ENCODE assay signal across 27 cellular contexts in genomic region chr6:139468178-139468577, GRCh38.
DNase-seq lines count a peak whose midpoint lies in the region; ATAC-seq, FAIRE-seq and TF ChIP-seq lines count a peak whose summit lies in the region.
"Had no signal": no experiment of that assay in that cellular context is flagged by ENCODE, and none has a peak within 500 bp of the region (broad histone marks: within the 10 kb centered on the region; RNA-seq: fewer than 3 reads in every experiment).

No MANE protein-coding gene starts in this region.

- H3K79me2 ChIP-seq in K562 (ENCODE audit: control insufficient read depth, insufficient read depth, low read length), result no peaks in the 10 kb centered on the region

- CTCF ChIA-PET in K562 (lab: Yijun Ruan, JAX; ENCODE audit: low intra/inter-chr PET ratio), result no interaction called here

- peak overlapping the region; percentile 61 for H2AFZ ChIP-seq in K562 (ENCODE audit: low read depth, low read length)
- H2AFZ ChIP-seq: parathyroid adenoma had no signal

- WGBS in K562 (ENCODE audit: insufficient coverage, low coverage, missing lambda C conversion rate), result 29% methylated on average over 1 of the region's 1 CpG

- in situ Hi-C loops in K562 (cut with MboI), result no loop called here

- TF ChIP-seq CTCF in K562 (IDR thresholded peaks at IDR 0.05 in 2 of 3, conservative IDR thresholded peaks at IDR 0.05 in 1 of 3; ENCODE audit: insufficient read depth in 2 of 3, low read depth in 1 of 3, low read length in 3 of 3) (no peak), foreskin keratinocyte (conservative IDR thresholded peaks at IDR 0.05) (no peak)

- no peak for TF ChIP-seq POLR2A in K562 (conservative IDR thresholded peaks at IDR 0.05)

- DNase-seq in HT-29 (ENCODE audit: low spot score), result peak; percentile 3
- DNase-seq in K562 (ENCODE audit: extremely low read depth in 1 of 4, low spot score in 3 of 4), result no peak
- peak; percentile 67 to 81 for DNase-seq in foreskin keratinocyte
- peak; percentile 57 for DNase-seq in renal cortical epithelial cell (ENCODE audit: low read depth)
- no peak for DNase-seq in islet precursor cell
- DNase-seq in foreskin melanocyte, result no peak
- DNase-seq: ACHN; activated CD4-positive, alpha-beta T cell treated with anti-CD3 and anti-CD28 coated beads for 4 hours; activated CD8-positive, alpha-beta T cell treated with anti-CD3 and anti-CD28 coated beads, Interleukin-2, amount 10 ng/mL, durations not matched to agents 7 days and 5 days; amniotic stem cell; BE2C; brain microvascular endothelial cell; CD8-positive, alpha-beta T cell; effector CD8-positive, alpha-beta T cell; NCI-H146; NCI-H82; right cardiac atrium; SJCRH30; stimulated activated CD4-positive, alpha-beta T cell treated with anti-CD3 and anti-CD28 coated beads, Interleukin-2, amount 100 ng/mL, for 48 hours; stomach; SW 1271 had no signal

- FAIRE-seq in K562 (lab: Jason Lieb, UNC), result no peak
- FAIRE-seq: colon, H54, RCC 7860 had no signal

- ATAC-seq in K562, result peak; percentile 66
- peak; percentile 68 for ATAC-seq in foreskin keratinocyte
- ATAC-seq in GM21717 (IDR thresholded peaks at IDR 0.05; ENCODE audit: unreplicated experiment), result no peak
- ATAC-seq: activated CD8-positive, alpha-beta T cell treated with anti-CD3 and anti-CD28 coated beads, Interleukin-2, amount 10 ng/mL, durations not matched to agents 7 days and 5 days; CD8-positive, alpha-beta T cell; gastroesophageal sphincter; right cardiac atrium had no signal

- H3K4me3 ChIP-seq in K562, result no peak overlapping the region
- H3K4me3 ChIP-seq: gastroesophageal sphincter, SJCRH30, stomach had no signal

- peak overlapping the region in 1 of 2 experiments; percentile 23; a peak in 1 of 4 replicates for H3K9ac ChIP-seq in K562 (ENCODE audit: insufficient read depth in 1 of 2, low read depth in 2 of 2, low read length in 2 of 2)
- H3K9ac ChIP-seq: parathyroid adenoma had no signal

- H3K27ac ChIP-seq in K562 (ENCODE audit: extremely low read depth, low read depth, low read length) (no peak overlapping the region), foreskin keratinocyte (no peak overlapping the region)
- H3K27ac ChIP-seq: brain microvascular endothelial cell, gastroesophageal sphincter, parathyroid adenoma, SJCRH30, stomach had no signal

- peak overlapping the region; percentile 17; the same call in 1 of the 2 replicates for H3K4me2 ChIP-seq in K562 (ENCODE audit: insufficient read depth, low read length)

- no peak for TF ChIP-seq EP300 in K562 (IDR thresholded peaks at IDR 0.05; ENCODE audit: low read length)

- H3K36me3 ChIP-seq in K562 (ENCODE audit: control insufficient read depth, insufficient read depth, low read length), result no peaks in the 10 kb centered on the region
- H3K36me3 ChIP-seq: BE2C, brain microvascular endothelial cell, gastroesophageal sphincter, SJCRH30, stomach had no signal

- POLR2A ChIA-PET in K562 (lab: Yijun Ruan, JAX), result interaction anchor here (0.7 to 1.0 kb wide), 3 partner anchors 13 to 161 kb away, joined by 4 to 6 read pairs (median 5); no protein-coding TSS in a partner anchor

- H3K9me3 ChIP-seq in K562 (replicated peaks; ENCODE audit: control insufficient read depth, insufficient read depth, low read depth, low read length), result no peaks in the 10 kb centered on the region
- H3K9me3 ChIP-seq: BE2C, gastroesophageal sphincter, SJCRH30, stomach had no signal

- no peaks in the 10 kb centered on the region for H3K9me1 ChIP-seq in K562 (ENCODE audit: control insufficient read depth, insufficient read depth, low read length)

- TF ChIP-seq RAD21 in K562 (CRISPR knock-in tag; conservative IDR thresholded peaks at IDR 0.05 in 1 of 2, IDR thresholded peaks at IDR 0.05 in 1 of 2), result no peak

- intact Hi-C loops in K562 (cut with micrococcal nuclease), result no loop called here

- H3K27me3 ChIP-seq in K562 (ENCODE audit: control insufficient read depth in 2 of 2, insufficient read depth in 2 of 2, low read length in 2 of 2), result no peaks in the 10 kb centered on the region
- H3K27me3 ChIP-seq in foreskin keratinocyte, result no peaks in the 10 kb centered on the region
- H3K27me3 ChIP-seq: BE2C, brain microvascular endothelial cell, gastroesophageal sphincter, SJCRH30, stomach had no signal

- no peaks in the 10 kb centered on the region for H4K20me1 ChIP-seq in K562 (replicated peaks; ENCODE audit: control insufficient read depth, insufficient read depth, low read length)

- H3K4me1 ChIP-seq in K562 (replicated peaks in 1 of 2; ENCODE audit: control insufficient read depth in 2 of 2, insufficient read depth in 2 of 2, low read length in 2 of 2), result peaks cover 2 to 13% of the 10 kb centered on the region in 2 experiments; a peak in 3 of 5 replicates
- H3K4me1 ChIP-seq in foreskin keratinocyte, result peaks cover 7% of the 10 kb centered on the region
- H3K4me1 ChIP-seq: BE2C, SJCRH30 had no signal

- no TSS peak for BruUV-seq in K562 (replicated peaks; lab: Mats Ljungman, UMichigan)

TF ChIP-seq in K562, 482 proteins besides CTCF, POLR2A, EP300 and RAD21 (continues in another document):
- TF ChIP-seq ZNF232 (CRISPR knock-in tag; IDR thresholded peaks at IDR 0.05) (no peak), CREB3 (tag; conservative IDR thresholded peaks at IDR 0.05; ENCODE audit: low read depth) (no peak), KDM1A (IDR thresholded peaks at IDR 0.05) (peak in 1 of 2 experiments; percentile 55; a peak in 1 of 4 replicates), NUFIP1 (IDR thresholded peaks at IDR 0.05; ENCODE audit: partially characterized antibody) (no peak), MYC (IDR thresholded peaks at IDR 0.05; ENCODE audit: low read depth, low read length) (no peak), MYC (CRISPR knock-in tag; IDR thresholded peaks at IDR 0.05; ENCODE audit: borderline replicate concordance, low read depth) (no peak), DPF2 (IDR thresholded peaks at IDR 0.05) (0 out of 2 replicates have a peak, but pooled peaks have one; percentile 39), RBM25 (IDR thresholded peaks at IDR 0.05; ENCODE audit: low read depth, low read length, severe bottlenecking) (no peak), ZNF584 (CRISPR knock-in tag; IDR thresholded peaks at IDR 0.05; ENCODE audit: low read depth) (no peak), ELF4 (CRISPR knock-in tag; IDR thresholded peaks at IDR 0.05) (peak; percentile 26; the same call in 1 of the 2 replicates), TEAD4 (IDR thresholded peaks at IDR 0.05; ENCODE audit: low read length) (no peak), TEAD4 (CRISPR knock-in tag; IDR thresholded peaks at IDR 0.05; ENCODE audit: borderline replicate concordance) (no peak), JUN (IDR thresholded peaks at IDR 0.05; ENCODE audit: borderline replicate concordance, low read depth, low read length) (no peak), JUN (CRISPR knock-in tag; IDR thresholded peaks at IDR 0.05; ENCODE audit: borderline replicate concordance) (no peak), NR1H2 (CRISPR knock-in tag; IDR thresholded peaks at IDR 0.05) (no peak), MCM2 (IDR thresholded peaks at IDR 0.05; ENCODE audit: low read depth) (no peak), PTBP1 (IDR thresholded peaks at IDR 0.05; ENCODE audit: low read depth, low read length) (no peak), CEBPZ (IDR thresholded peaks at IDR 0.05; ENCODE audit: borderline replicate concordance, low read depth, low read length) (no peak), ZNF785 (CRISPR knock-in tag; IDR thresholded peaks at IDR 0.05) (no peak), CHD1 (IDR thresholded peaks at IDR 0.05; ENCODE audit: low read length) (no peak), ZNF197 (CRISPR knock-in tag; IDR thresholded peaks at IDR 0.05; ENCODE audit: low read depth) (no peak), RNF2 (IDR thresholded peaks at IDR 0.05) (no peak), KAT8 (IDR thresholded peaks at IDR 0.05; ENCODE audit: low read depth) (no peak), GTF2A2 (tag; IDR thresholded peaks at IDR 0.05) (no peak), EGR1 (conservative IDR thresholded peaks at IDR 0.05) (peak; percentile 93)

Comparison
In these comparisons a context has a peak if more than half of its experiments do, and no peak if none do; other contexts are left out.
1. DNase-seq: peak in HT-29 (single experiment), foreskin keratinocyte (2 of 2) and renal cortical epithelial cell (single experiment); none in K562 (0 of 4), islet precursor cell (single experiment) and foreskin melanocyte (single experiment).